ENCODE assay signal across 8 cellular contexts in genomic region chr19:53102701-53103140, GRCh38. TPM values are rescaled to one million over a fixed set of nuclear protein-coding genes. Genes with fewer than 3 reads are reported as not detected.
DNase-seq lines count a peak whose midpoint lies in the region; ATAC-seq, FAIRE-seq and TF ChIP-seq lines count a peak whose summit lies in the region.

No MANE protein-coding gene starts in this region.

- H3K4me3 Mint-ChIP-seq in osteocyte (ENCODE audit: unreplicated experiment): peak overlapping the region; percentile 96

- DNase-seq in D341Med (ENCODE audit: low spot score) (peak; percentile 59), H54 (ENCODE audit: insufficient read length, low spot score) (peak; percentile 35), NCI-H146 (lab: John Stamatoyannopoulos, UW) (peak; percentile 53), activated T-helper 1 cell treated with Interleukin-2 at 50 U/mL for 16 hours (ENCODE audit: low read depth) (peak; percentile 3), foreskin melanocyte (peak; percentile 22), osteocyte (ENCODE audit: extremely low spot score, unreplicated experiment) (peak; percentile 84), HuH-7 (ENCODE audit: low spot score) (no peak)

- H3K9me3 Mint-ChIP-seq in osteocyte (ENCODE audit: unreplicated experiment): no peaks in the 10 kb centered on the region

- peaks cover 23% of the 10 kb centered on the region for H3K4me1 Mint-ChIP-seq in osteocyte (ENCODE audit: unreplicated experiment)

- TF ChIP-seq POLR2A in H54 (IDR thresholded peaks at IDR 0.05; ENCODE audit: low read depth, low read length): peak; percentile 42

- no peaks in the 10 kb centered on the region for H3K27me3 Mint-ChIP-seq in osteocyte (ENCODE audit: unreplicated experiment)

- no peak for TF ChIP-seq CTCF in osteocyte (IDR thresholded peaks at IDR 0.05)

- H3K27ac Mint-ChIP-seq in osteocyte (ENCODE audit: unreplicated experiment): peak overlapping the region; percentile 95

- no peak for ATAC-seq in HG02970 (IDR thresholded peaks at IDR 0.05; ENCODE audit: low FRiP score, unreplicated experiment)

- peaks cover 22% of the 10 kb centered on the region for H3K36me3 Mint-ChIP-seq in osteocyte (ENCODE audit: unreplicated experiment)

- FAIRE-seq in H54 (lab: Jason Lieb, UNC): no peak

RNA-seq across cellular contexts. Expression of gene ZNF160, which starts 0.5 kb away (rescaled TPM):
- 32.9 and 33.2 TPM in 2 replicates for total RNA-seq in osteocyte

RNA-seq across cellular contexts. Expression of gene ZNF415, which starts 30.0 kb away (rescaled TPM):
- 7.2 and 10.6 TPM in 2 replicates for total RNA-seq in osteocyte

RNA-seq across cellular contexts. Expression of gene ZNF347, which starts 56.1 kb away (rescaled TPM):
- total RNA-seq in osteocyte: 15.3 and 15.9 TPM in 2 replicates

RNA-seq across cellular contexts. Expression of gene ERVV-2, which starts 58.2 kb away (rescaled TPM):
- total RNA-seq in osteocyte: not detected in 2 replicates
